ENCODE assay signal across 8 cellular contexts in the genomic region with DNA sequence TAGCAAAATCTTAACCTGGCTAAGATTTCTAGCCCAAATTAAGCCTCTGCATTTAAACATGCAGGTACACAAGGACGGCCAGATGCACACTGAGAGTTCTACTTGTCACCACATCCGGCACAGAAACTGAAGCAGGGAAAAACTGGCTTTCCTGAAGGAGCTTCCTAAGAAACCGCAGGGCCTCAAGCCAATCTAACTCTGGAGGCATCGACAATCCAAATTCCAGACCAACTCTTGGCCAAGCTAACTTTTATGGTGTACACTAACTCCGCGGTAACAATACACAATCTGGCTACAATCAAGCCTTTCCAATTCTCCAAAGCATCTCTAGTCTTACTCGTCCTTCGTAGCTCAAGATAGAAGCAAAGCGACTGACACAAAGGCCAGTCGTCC. TPM values are rescaled to one million over a fixed set of nuclear protein-coding genes. Genes with fewer than 3 reads are reported as not detected.
DNase-seq lines count a peak whose midpoint lies in the region; ATAC-seq and TF ChIP-seq lines count a peak whose summit lies in the region.

No MANE protein-coding gene starts in this region.

- TF ChIP-seq POLR2A in lower leg skin (IDR thresholded peaks at IDR 0.05) = no peak
- TF ChIP-seq POLR2A in vagina (IDR thresholded peaks at IDR 0.05) = no peak

- WGBS in lower leg skin, 2 donors = 1 to 3% methylated on average over 10 of the region's 10 CpGs

- DNase-seq in NCI-H1417 (lab: John Stamatoyannopoulos, UW) (peak in 2 of 3 experiments; percentile 57 to 65), NCI-H1417 treated with DMSO at 0.1 percent for 48 hours (lab: John Stamatoyannopoulos, UW) (no peak), astrocyte of the spinal cord (ENCODE audit: low read depth, low spot score) (peak; percentile 62), lower leg skin (ENCODE audit: low spot score in 2 of 2) (no peak), vagina (ENCODE audit: extremely low spot score in 2 of 2) (no peak), cortex of kidney (lab: John Stamatoyannopoulos, UW) (no peak)

- H3K4me3 ChIP-seq in Loucy (ENCODE audit: low read length, poor library complexity, severe bottlenecking) (peak overlapping the region; percentile 88), astrocyte of the spinal cord (ENCODE audit: low read depth, low read length) (peak overlapping the region; percentile 66), lower leg skin (ENCODE audit: low read depth, poor library complexity, severe bottlenecking) (peak overlapping the region; percentile 98), vagina (peak overlapping the region; percentile 70 to 93)

- peaks cover 5% of the 10 kb centered on the region; the same call in 1 of the 2 replicates for H3F3A ChIP-seq in Loucy (ENCODE audit: low read depth)

- peak; percentile 16 for ATAC-seq in GM21786 (IDR thresholded peaks at IDR 0.05; ENCODE audit: unreplicated experiment)

- H3K9ac ChIP-seq in Loucy (ENCODE audit: low read depth, low read length, poor library complexity, severe bottlenecking) = peak overlapping the region; percentile 78

- intact Hi-C loops in lower leg skin (cut with DNase I; ENCODE audit: low total_unique reads) (no loop called here), vagina (cut with DNase I) (no loop called here)

- H3K9me3 ChIP-seq in Loucy (ENCODE audit: insufficient read depth, low read depth, low read length) = no peaks in the 10 kb centered on the region
- H3K9me3 ChIP-seq in vagina = no peaks in the 10 kb centered on the region

- H3K4me2 ChIP-seq in Loucy (ENCODE audit: low read depth, low read length, poor library complexity, severe bottlenecking) = peak overlapping the region; percentile 99

- peaks cover 42% of the 10 kb centered on the region for H4K20me1 ChIP-seq in Loucy (ENCODE audit: insufficient read depth, low read length, poor library complexity, severe bottlenecking)

- H3K27me3 ChIP-seq in Loucy (ENCODE audit: insufficient read depth, low read length, poor library complexity, severe bottlenecking) (peaks cover 7% of the 10 kb centered on the region), vagina (no peaks in the 10 kb centered on the region)

- TF ChIP-seq CTCF in Loucy (conservative IDR thresholded peaks at IDR 0.05; ENCODE audit: low read length) = no peak
- TF ChIP-seq CTCF in astrocyte of the spinal cord (IDR thresholded peaks at IDR 0.05; ENCODE audit: low read depth, low read length) = no peak
- TF ChIP-seq CTCF in lower leg skin (IDR thresholded peaks at IDR 0.05) = no peak
- no peak for TF ChIP-seq CTCF in vagina (IDR thresholded peaks at IDR 0.05)

- H3K9me2 ChIP-seq in Loucy (replicated peaks; ENCODE audit: low read depth, low read length) = no peaks in the 10 kb centered on the region

- H3K4me1 ChIP-seq in Loucy (ENCODE audit: insufficient read depth, low read length, poor library complexity, severe bottlenecking) (peaks cover 43% of the 10 kb centered on the region), vagina (peaks cover 36% of the 10 kb centered on the region)

- H3K36me3 ChIP-seq in Loucy (ENCODE audit: insufficient read depth, low read length) (no peaks in the 10 kb centered on the region), vagina (no peaks in the 10 kb centered on the region)

- peaks cover 54% of the 10 kb centered on the region for H3K79me2 ChIP-seq in Loucy (ENCODE audit: insufficient read depth, low read length)

- peak overlapping the region; percentile 90 for H3K27ac ChIP-seq in vagina

- in situ Hi-C loops in astrocyte of the spinal cord (cut with HindIII; ENCODE audit: low sequenced_read_pairs) = no loop called here

- H2AFZ ChIP-seq in Loucy (ENCODE audit: low read length) = peak overlapping the region; percentile 98

RNA-seq across cellular contexts. Expression of a gene that starts 1.2 kb away (rescaled TPM):
- total RNA-seq in lower leg skin = 10 to 100 TPM; 11.5 to 21.2 (median 15.2) TPM
- total RNA-seq in vagina = 9.8 TPM

RNA-seq across cellular contexts. Expression of a gene that starts 36.9 kb away (rescaled TPM):
- total RNA-seq in lower leg skin (10 to 100 TPM in 3 of 4 donors, 1 to 10 TPM in 1; 6.1 to 24.1 (median 11.4) TPM), vagina (34.9 TPM)

RNA-seq across cellular contexts. Expression of a gene that starts 46.9 kb away (rescaled TPM):
- total RNA-seq in lower leg skin (1 to 10 TPM in 1 of 4 donors, under 1 TPM in 3; 0.30 to 2.3 (median 0.55) TPM), vagina (0.74 TPM)

RNA-seq across cellular contexts. Expression of a gene that starts 59.2 kb away (rescaled TPM):
- under 1 TPM in 2 of 4 donors, not detected in 2; 0.56 to 0.84 TPM for total RNA-seq in lower leg skin
- 0.98 TPM for total RNA-seq in vagina

Comparison
In these comparisons a context has a peak if more than half of its experiments do, and no peak if none do; other contexts are left out.
1. DNase-seq: peak in NCI-H1417 (2 of 3) and astrocyte of the spinal cord (single experiment); none in NCI-H1417 treated with DMSO at 0.1 percent for 48 hours (single experiment), lower leg skin (0 of 2), vagina (0 of 2) and cortex of kidney (single experiment).
2. Peak in every context shown above with its lines, with median percentiles within 50 percentile points of each other: H3K4me3 ChIP-seq.